Comparison of ENCODE assay signal across 18 cellular contexts in genomic region chrX:88903989-88904718, GRCh38.
"Had no signal": no experiment of that assay in that cellular context is flagged by ENCODE, and none has a peak within 500 bp of the region (broad histone marks: within the 10 kb centered on the region; RNA-seq: fewer than 3 reads in every experiment).

No MANE protein-coding gene starts in this region.

- H3K27me3 Mint-ChIP-seq: activated CD4-positive, alpha-beta memory T cell treated with anti-CD3 and anti-CD28 coated beads, Interleukin-2, amount 10 ng/mL, durations not matched to agents 7 days and 5 days; activated naive CD4-positive, alpha-beta T cell treated with anti-CD3 and anti-CD28 coated beads, Interleukin-2, amount 50 U/mL, for 24 hours; activated T-cell treated with anti-CD3 and anti-CD28 coated beads, Interleukin-2, amount 50 U/mL, for 24 hours; stimulated activated naive B cell treated with anti-CD40 and anti-IgM and Interleukin-4, amounts not matched to agents 10 μg/mL and 1 μg/mL and 100 μg/mL, for 72 hours had no signal

- H3K27ac Mint-ChIP-seq: activated CD4-positive, alpha-beta memory T cell treated with anti-CD3 and anti-CD28 coated beads, Interleukin-2, amount 10 ng/mL, durations not matched to agents 7 days and 5 days; activated naive CD4-positive, alpha-beta T cell treated with anti-CD3 and anti-CD28 coated beads, Interleukin-2, amount 50 U/mL, for 24 hours; activated T-cell treated with anti-CD3 and anti-CD28 coated beads, Interleukin-2, amount 50 U/mL, for 24 hours; endodermal cell; natural killer cell; stimulated activated naive B cell treated with anti-CD40 and anti-IgM and Interleukin-4, amounts not matched to agents 10 μg/mL and 1 μg/mL and 100 μg/mL, for 72 hours; WTC11 had no signal

- ATAC-seq: left colon; lower lobe of right lung; natural killer cell; stimulated activated naive B cell treated with anti-CD40 and anti-IgM and Interleukin-4, amounts not matched to agents 10 μg/mL and 1 μg/mL and 100 μg/mL, for 72 hours; WTC11 had no signal

- H3K4me1 Mint-ChIP-seq: activated CD4-positive, alpha-beta memory T cell treated with anti-CD3 and anti-CD28 coated beads, Interleukin-2, amount 10 ng/mL, durations not matched to agents 7 days and 5 days; activated naive CD4-positive, alpha-beta T cell treated with anti-CD3 and anti-CD28 coated beads, Interleukin-2, amount 50 U/mL, for 24 hours; endodermal cell; natural killer cell; stimulated activated naive B cell treated with anti-CD40 and anti-IgM and Interleukin-4, amounts not matched to agents 10 μg/mL and 1 μg/mL and 100 μg/mL, for 72 hours; WTC11 had no signal

- H3K4me3 ChIP-seq: adrenal gland, dorsolateral prefrontal cortex, lower lobe of right lung, sigmoid colon, thyroid gland had no signal

- H3K9me3 Mint-ChIP-seq: activated CD4-positive, alpha-beta memory T cell treated with anti-CD3 and anti-CD28 coated beads, Interleukin-2, amount 10 ng/mL, durations not matched to agents 7 days and 5 days had no signal

- H3K9me3 ChIP-seq: adrenal gland, lower lobe of right lung, neutrophil, sigmoid colon, thyroid gland had no signal

- H3K36me3 ChIP-seq: adrenal gland, lower lobe of right lung, neutrophil, sigmoid colon, thyroid gland had no signal

- H3K4me3 Mint-ChIP-seq: activated CD4-positive, alpha-beta memory T cell treated with anti-CD3 and anti-CD28 coated beads, Interleukin-2, amount 10 ng/mL, durations not matched to agents 7 days and 5 days; activated naive CD4-positive, alpha-beta T cell treated with anti-CD3 and anti-CD28 coated beads, Interleukin-2, amount 50 U/mL, for 24 hours; activated T-cell treated with anti-CD3 and anti-CD28 coated beads, Interleukin-2, amount 50 U/mL, for 24 hours; endodermal cell; natural killer cell; stimulated activated naive B cell treated with anti-CD40 and anti-IgM and Interleukin-4, amounts not matched to agents 10 μg/mL and 1 μg/mL and 100 μg/mL, for 72 hours; WTC11 had no signal

- H3K36me3 Mint-ChIP-seq: activated naive CD4-positive, alpha-beta T cell treated with anti-CD3 and anti-CD28 coated beads, Interleukin-2, amount 50 U/mL, for 24 hours; natural killer cell; stimulated activated naive B cell treated with anti-CD40 and anti-IgM and Interleukin-4, amounts not matched to agents 10 μg/mL and 1 μg/mL and 100 μg/mL, for 72 hours had no signal

- H3K27ac ChIP-seq: adrenal gland, dorsolateral prefrontal cortex, epithelial cell of prostate, lower lobe of right lung, neutrophil, sigmoid colon, thyroid gland had no signal

- DNase-seq: activated CD4-positive, alpha-beta memory T cell treated with anti-CD3 and anti-CD28 coated beads, Interleukin-2, amount 10 ng/mL, durations not matched to agents 7 days and 5 days; activated CD4-positive, alpha-beta T cell treated with anti-CD3 and anti-CD28 coated beads for 4 hours; activated T-cell treated with anti-CD3 and anti-CD28 coated beads, Interleukin-2, amount 50 U/mL, for 24 hours; adrenal gland; dorsolateral prefrontal cortex; endodermal cell; foreskin fibroblast; left colon; lower lobe of right lung; natural killer cell; sigmoid colon; stimulated activated CD4-positive, alpha-beta T cell treated with anti-CD3 and anti-CD28 coated beads, Interleukin-4, amount 100 ng/mL, for 4 hours; stimulated activated naive B cell treated with anti-CD40 and anti-IgM and Interleukin-4, amounts not matched to agents 10 μg/mL and 1 μg/mL and 100 μg/mL, for 72 hours; thyroid gland had no signal

- H3K4me1 ChIP-seq: adrenal gland, lower lobe of right lung, sigmoid colon, thyroid gland had no signal

- H3K27me3 ChIP-seq: adrenal gland, neutrophil, sigmoid colon, thyroid gland had no signal
